ENCODE assay signal across 12 cellular contexts in the genomic region with DNA sequence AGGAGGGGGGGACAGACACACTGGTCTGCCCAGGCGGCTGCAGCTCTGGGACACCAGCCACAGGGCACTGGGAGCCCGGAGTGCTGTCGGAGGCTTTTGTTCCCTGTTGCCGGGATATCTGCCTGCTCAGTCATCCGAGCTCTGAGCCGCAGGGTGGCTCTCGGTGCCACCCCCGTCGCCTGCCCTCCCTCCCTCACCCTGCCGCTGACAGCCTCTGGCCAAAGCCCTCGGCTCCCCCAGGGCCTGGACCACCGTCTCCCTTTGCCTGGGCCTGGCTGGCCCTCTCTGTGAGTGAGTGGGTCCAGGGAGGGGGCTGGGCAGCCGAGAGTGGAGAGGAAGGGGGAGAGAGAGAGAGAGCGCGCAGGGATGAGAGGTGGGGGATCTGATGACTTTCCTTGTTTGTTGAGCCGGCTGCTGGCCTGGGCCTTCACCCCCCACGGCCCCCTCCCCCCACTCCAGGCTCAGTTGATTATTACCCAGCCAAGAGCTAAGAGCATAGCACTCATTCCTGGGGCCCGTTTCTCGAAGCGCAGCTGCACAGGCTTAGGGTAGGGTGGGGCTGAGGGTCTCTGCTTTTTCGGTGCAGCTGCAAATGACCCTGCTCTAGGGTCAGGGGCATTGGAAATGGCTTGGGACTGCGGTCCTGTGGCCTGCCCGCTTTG. TPM values are rescaled to one million over a fixed set of nuclear protein-coding genes. Genes with fewer than 3 reads are reported as not detected.
DNase-seq lines count a peak whose midpoint lies in the region; ATAC-seq and TF ChIP-seq lines count a peak whose summit lies in the region.
"Had no signal": no experiment of that assay in that cellular context is flagged by ENCODE, and none has a peak within 500 bp of the region (broad histone marks: within the 10 kb centered on the region; RNA-seq: fewer than 3 reads in every experiment).

No MANE protein-coding gene starts in this region.

- peak overlapping the region; percentile 39 for H3K4me3 Mint-ChIP-seq in mesothelial cell of epicardium
- H3K4me3 Mint-ChIP-seq: dendritic cell treated with granulocyte-macrophage colony-stimulating factor and Interleukin-4, amounts not matched to agents 40 ng/mL and 50 ng/mL, for 4 days; memory B cell had no signal

- no peak for ATAC-seq in HG02981 (IDR thresholded peaks at IDR 0.05; ENCODE audit: unreplicated experiment)

- peak overlapping the region; percentile 19 for H3K27ac ChIP-seq in cingulate gyrus (ENCODE audit: low read depth, low read length)

- H3K4me1 Mint-ChIP-seq in mesothelial cell of epicardium: peaks cover 65% of the 10 kb centered on the region

- no peak for TF ChIP-seq CTCF in mesothelial cell of epicardium (IDR thresholded peaks at IDR 0.05; ENCODE audit: unreplicated experiment)

- H3K36me3 Mint-ChIP-seq in mesothelial cell of epicardium: no peaks in the 10 kb centered on the region
- H3K36me3 Mint-ChIP-seq: memory B cell had no signal

- no peaks in the 10 kb centered on the region for H3K9me3 Mint-ChIP-seq in mesothelial cell of epicardium
- H3K9me3 Mint-ChIP-seq: dendritic cell treated with granulocyte-macrophage colony-stimulating factor and Interleukin-4, amounts not matched to agents 40 ng/mL and 50 ng/mL, for 4 days; memory B cell had no signal

- DNase-seq in COLO668 (lab: John Stamatoyannopoulos, UW; ENCODE audit: unreplicated experiment) (peak; percentile 83), NCI-H1105 treated with DMSO at 0.1 percent for 48 hours (lab: John Stamatoyannopoulos, UW) (peak; percentile 39), mesothelial cell of epicardium (ENCODE audit: low spot score in 2 of 2, unreplicated experiment in 2 of 2) (no peak), T-helper 1 cell (no peak), NCI-H774 (lab: John Stamatoyannopoulos, UW) (no peak)
- no peak for DNase-seq in activated T-cell treated with anti-CD3 and anti-CD28 coated beads, Interleukin-2, amount 50 U/mL, for 48 hours
- DNase-seq: activated CD8-positive, alpha-beta memory T cell treated with anti-CD3 and anti-CD28 coated beads, Interleukin-2, amount 50 U/mL, for 4 hours; MG63 had no signal

- peaks cover 78% of the 10 kb centered on the region for H3K27me3 Mint-ChIP-seq in mesothelial cell of epicardium (ENCODE audit: low read depth)

- H3K27ac Mint-ChIP-seq in mesothelial cell of epicardium: peak overlapping the region; percentile 34
- H3K27ac Mint-ChIP-seq: dendritic cell treated with granulocyte-macrophage colony-stimulating factor and Interleukin-4, amounts not matched to agents 40 ng/mL and 50 ng/mL, for 4 days; memory B cell had no signal

RNA-seq across cellular contexts. Expression of a gene that starts 2.7 kb away (rescaled TPM):
- 2.0 to 2.1 TPM (median 2.1 TPM) in 3 replicates for total RNA-seq in mesothelial cell of epicardium

RNA-seq across cellular contexts. Expression of a gene that starts 34.8 kb away (rescaled TPM):
- total RNA-seq in mesothelial cell of epicardium: 254 to 261 TPM (median 258 TPM) in 3 replicates

RNA-seq across cellular contexts. Expression of a gene that starts 59.4 kb away (rescaled TPM):
- total RNA-seq in mesothelial cell of epicardium: 0.18 TPM in 1 of 3 replicates, not detected in the others

Comparison
In these comparisons a context has a peak if more than half of its experiments do, and no peak if none do; other contexts are left out.
1. DNase-seq: peak in COLO668 (single experiment) and NCI-H1105 treated with DMSO at 0.1 percent for 48 hours (single experiment); none in mesothelial cell of epicardium (0 of 2), T-helper 1 cell (0 of 5), activated T-cell treated with anti-CD3 and anti-CD28 coated beads, Interleukin-2, amount 50 U/mL, for 48 hours (0 of 2) and NCI-H774 (single experiment).